26 cellular contexts compared by ENCODE assay signal in the genomic region with DNA sequence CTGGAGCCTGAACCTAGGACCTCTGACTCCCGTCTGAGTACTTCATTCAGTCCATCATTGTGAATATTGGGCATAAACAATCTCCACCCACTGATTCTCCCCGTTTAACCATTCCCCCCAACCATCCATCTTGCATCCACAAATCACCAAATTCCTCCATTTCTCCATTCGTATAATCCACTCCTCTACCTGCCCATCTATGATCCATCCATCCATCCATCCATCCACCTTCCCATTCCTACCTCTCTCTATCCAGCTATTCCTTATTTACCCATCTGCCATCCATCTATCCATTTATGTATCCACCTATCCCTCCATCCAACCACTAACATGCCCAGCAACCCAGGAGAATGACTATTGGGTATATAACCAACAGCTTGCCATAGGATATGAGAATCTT.
"Had no signal": no experiment of that assay in that cellular context is flagged by ENCODE, and none has a peak within 500 bp of the region (broad histone marks: within the 10 kb centered on the region; RNA-seq: fewer than 3 reads in every experiment).

No MANE protein-coding gene starts in this region.

- H3K36me3 ChIP-seq: cardiac muscle cell, SJCRH30 had no signal

- DNase-seq: activated B cell treated with CpG ODN at 0.5 μM for 24 hours; activated CD8-positive, alpha-beta memory T cell treated with anti-CD3 and anti-CD28 coated beads, Interleukin-2, amount 50 U/mL, for 4 hours; activated CD8-positive, alpha-beta T cell treated with anti-CD3 and anti-CD28 coated beads for 36 hours; activated naive CD4-positive, alpha-beta T cell treated with anti-CD3 and anti-CD28 coated beads, Interleukin-2, amount 50 U/mL, for 16 hours; amniotic stem cell; Karpas-422; MM.1S; NCI-H1694 treated with DMSO at 0.1 percent for 48 hours; NCI-H2029 treated with DMSO at 0.1 percent for 48 hours; NCI-H526 treated with DMSO at 0.1 percent for 48 hours; NCI-H82; OCI-M1; Right ventricle myocardium superior; RPMI8226; SJCRH30; SW 1271; T1000 had no signal

- H3K27ac ChIP-seq: cardiac muscle cell, SJCRH30 had no signal

- H3K27ac Mint-ChIP-seq: activated B cell treated with CpG ODN at 0.5 μM for 24 hours; activated CD8-positive, alpha-beta T cell treated with anti-CD3 and anti-CD28 coated beads for 36 hours; activated naive CD8-positive, alpha-beta T cell treated with anti-CD3 and anti-CD28 coated beads, Interleukin-2, amount 50 U/mL, for 24 hours; T-helper 1 cell treated with Interleukin-12 subunit alpha and Interleukin-12 subunit beta and Interleukin-4 antibody, amounts not matched to agents 30 μg/mL and 1 μg/mL, for 36 hours had no signal

- H3K27me3 Mint-ChIP-seq: activated CD8-positive, alpha-beta T cell treated with anti-CD3 and anti-CD28 coated beads for 36 hours had no signal

- H3K27me3 ChIP-seq: cardiac muscle cell, SJCRH30 had no signal

- H3K4me1 Mint-ChIP-seq: activated B cell treated with CpG ODN at 0.5 μM for 24 hours had no signal

- H3K4me3 Mint-ChIP-seq: activated B cell treated with CpG ODN at 0.5 μM for 24 hours; activated CD8-positive, alpha-beta T cell treated with anti-CD3 and anti-CD28 coated beads for 36 hours; activated naive CD8-positive, alpha-beta T cell treated with anti-CD3 and anti-CD28 coated beads, Interleukin-2, amount 50 U/mL, for 24 hours; brain; T-helper 1 cell treated with Interleukin-12 subunit alpha and Interleukin-12 subunit beta and Interleukin-4 antibody, amounts not matched to agents 30 μg/mL and 1 μg/mL, for 36 hours had no signal

- H3K9me3 Mint-ChIP-seq: T-helper 1 cell treated with Interleukin-12 subunit alpha and Interleukin-12 subunit beta and Interleukin-4 antibody, amounts not matched to agents 30 μg/mL and 1 μg/mL, for 36 hours had no signal

- H3K9me3 ChIP-seq: SJCRH30 had no signal

- H3K4me3 ChIP-seq: cardiac muscle cell, K562, SJCRH30 had no signal

- FAIRE-seq: astrocyte, K562, TTC549 had no signal

- H3K36me3 Mint-ChIP-seq: brain had no signal

- ATAC-seq: K562, Panc1, SK-N-SH treated with all-trans-retinoic acid at 6 μM for 48 hours had no signal
